ENCODE assay signal across 15 cellular contexts in genomic region chr20:57417051-57417689, GRCh38.
"Had no signal": no experiment of that assay in that cellular context is flagged by ENCODE, and none has a peak within 500 bp of the region (broad histone marks: within the 10 kb centered on the region; RNA-seq: fewer than 3 reads in every experiment).

No MANE protein-coding gene starts in this region.

- H3K27ac ChIP-seq: foreskin keratinocyte had no signal

- H3K4me3 Mint-ChIP-seq: activated naive CD4-positive, alpha-beta T cell treated with anti-CD3 and anti-CD28 coated beads, Interleukin-2, amount 10 ng/mL, durations not matched to agents 7 days and 5 days; dendritic cell treated with granulocyte-macrophage colony-stimulating factor and Interleukin-4, amounts not matched to agents 40 ng/mL and 50 ng/mL, for 4 days; memory B cell; naive thymus-derived CD4-positive, alpha-beta T cell had no signal

- H3K27ac Mint-ChIP-seq: activated naive CD4-positive, alpha-beta T cell treated with anti-CD3 and anti-CD28 coated beads, Interleukin-2, amount 10 ng/mL, durations not matched to agents 7 days and 5 days; dendritic cell treated with granulocyte-macrophage colony-stimulating factor and Interleukin-4, amounts not matched to agents 40 ng/mL and 50 ng/mL, for 4 days; memory B cell had no signal

- H3K9me3 ChIP-seq: mucosa of descending colon had no signal

- H3K4me1 ChIP-seq: foreskin keratinocyte had no signal

- H3K4me3 ChIP-seq: mucosa of descending colon had no signal

- H3K36me3 Mint-ChIP-seq: activated naive CD4-positive, alpha-beta T cell treated with anti-CD3 and anti-CD28 coated beads, Interleukin-2, amount 10 ng/mL, durations not matched to agents 7 days and 5 days; memory B cell; naive thymus-derived CD4-positive, alpha-beta T cell had no signal

- DNase-seq: activated CD4-positive, alpha-beta T cell treated with anti-CD3 and anti-CD28 coated beads, Interleukin-2, amount 50 U/mL, for 48 hours; activated CD4-positive, CD25-positive, alpha-beta regulatory T cell treated with anti-CD3 and anti-CD28 coated beads, Interleukin-2, amount 50 U/mL, for 72 hours; activated naive CD4-positive, alpha-beta T cell treated with anti-CD3 and anti-CD28 coated beads, Interleukin-2, amount 10 ng/mL, durations not matched to agents 7 days and 5 days; activated T-cell treated with anti-CD3 and anti-CD28 coated beads, Interleukin-2, amount 50 U/mL, for 1 hour; effector memory CD4-positive, alpha-beta T cell; foreskin keratinocyte; mucosa of descending colon; naive thymus-derived CD4-positive, alpha-beta T cell; small intestine; stimulated activated CD4-positive, alpha-beta T cell treated with anti-CD3 and anti-CD28 coated beads, Interleukin-4, amount 100 ng/mL, for 4 hours; stimulated activated CD8-positive, alpha-beta memory T cell treated with anti-CD3 and anti-CD28 coated beads, Interleukin-4, amount 100 ng/mL, for 48 hours; stimulated activated naive CD4-positive, alpha-beta T cell treated with Interleukin-2 at 50 U/mL for 16 hours; trophoblast cell had no signal

- H3K9me3 Mint-ChIP-seq: activated naive CD4-positive, alpha-beta T cell treated with anti-CD3 and anti-CD28 coated beads, Interleukin-2, amount 10 ng/mL, durations not matched to agents 7 days and 5 days; dendritic cell treated with granulocyte-macrophage colony-stimulating factor and Interleukin-4, amounts not matched to agents 40 ng/mL and 50 ng/mL, for 4 days had no signal
